19 cellular contexts compared by ENCODE assay signal in the genomic region with DNA sequence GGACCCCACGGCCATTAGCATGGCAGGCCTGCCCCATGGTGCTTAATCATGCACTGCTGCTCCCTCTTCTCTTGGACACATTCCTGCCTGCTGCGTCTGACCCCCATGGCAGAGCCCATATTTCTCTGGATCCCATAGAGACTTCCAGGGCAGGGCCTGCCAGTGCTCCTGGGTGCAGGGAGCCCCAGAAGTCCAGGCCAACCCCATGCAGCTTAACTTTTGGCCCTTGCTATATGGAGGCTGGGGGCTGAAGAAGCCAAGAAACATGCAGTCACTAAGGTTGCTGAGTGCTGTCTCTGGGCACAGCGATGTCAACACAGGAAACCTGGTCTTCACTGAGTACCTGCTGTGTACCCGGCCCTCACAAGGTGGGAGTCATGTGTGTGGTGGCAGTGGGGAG.
"Had no signal": no experiment of that assay in that cellular context is flagged by ENCODE, and none has a peak within 500 bp of the region (broad histone marks: within the 10 kb centered on the region; RNA-seq: fewer than 3 reads in every experiment).

No MANE protein-coding gene starts in this region.

- ATAC-seq: activated CD4-positive, alpha-beta T cell treated with anti-CD3 and anti-CD28 coated beads for 36 hours; WTC11 had no signal

- FAIRE-seq: TTC549 had no signal

- H3K36me3 ChIP-seq: brain microvascular endothelial cell, gastroesophageal sphincter, heart right ventricle, prostate gland, right atrium auricular region, upper lobe of left lung had no signal

- DNase-seq: activated CD4-positive, alpha-beta memory T cell treated with anti-CD3 and anti-CD28 coated beads, Interleukin-2, amount 10 ng/mL, durations not matched to agents 7 days and 5 days; activated CD4-positive, alpha-beta T cell treated with anti-CD3 and anti-CD28 coated beads for 36 hours; activated naive CD4-positive, alpha-beta T cell treated with anti-CD3 and anti-CD28 coated beads for 36 hours; activated T-cell treated with anti-CD3 and anti-CD28 coated beads, Interleukin-2, amount 50 U/mL, for 1 hour; anterior cingulate cortex; brain microvascular endothelial cell; effector CD4-positive, alpha-beta T cell; heart right ventricle; left cardiac atrium; stimulated activated CD4-positive, alpha-beta T cell treated with anti-CD3 and anti-CD28 coated beads, Interleukin-15, amount 100 ng/mL, for 24 hours; stimulated activated CD4-positive, alpha-beta T cell treated with anti-CD3 and anti-CD28 coated beads, Interleukin-2, amount 100 ng/mL, for 48 hours had no signal

- H3K9me3 ChIP-seq: gastroesophageal sphincter, heart right ventricle, prostate gland, right atrium auricular region, upper lobe of left lung had no signal

- H3K27ac ChIP-seq: brain microvascular endothelial cell, coronary artery, gastroesophageal sphincter, heart right ventricle, right atrium auricular region, skin epidermis had no signal

- H3K27me3 ChIP-seq: brain microvascular endothelial cell, heart right ventricle, right atrium auricular region, upper lobe of left lung had no signal

- H3K4me3 ChIP-seq: coronary artery, gastroesophageal sphincter, heart right ventricle, prostate gland, right atrium auricular region, skin epidermis, upper lobe of left lung had no signal
